Comparison of ENCODE assay signal across 8 cellular contexts in the genomic region with DNA sequence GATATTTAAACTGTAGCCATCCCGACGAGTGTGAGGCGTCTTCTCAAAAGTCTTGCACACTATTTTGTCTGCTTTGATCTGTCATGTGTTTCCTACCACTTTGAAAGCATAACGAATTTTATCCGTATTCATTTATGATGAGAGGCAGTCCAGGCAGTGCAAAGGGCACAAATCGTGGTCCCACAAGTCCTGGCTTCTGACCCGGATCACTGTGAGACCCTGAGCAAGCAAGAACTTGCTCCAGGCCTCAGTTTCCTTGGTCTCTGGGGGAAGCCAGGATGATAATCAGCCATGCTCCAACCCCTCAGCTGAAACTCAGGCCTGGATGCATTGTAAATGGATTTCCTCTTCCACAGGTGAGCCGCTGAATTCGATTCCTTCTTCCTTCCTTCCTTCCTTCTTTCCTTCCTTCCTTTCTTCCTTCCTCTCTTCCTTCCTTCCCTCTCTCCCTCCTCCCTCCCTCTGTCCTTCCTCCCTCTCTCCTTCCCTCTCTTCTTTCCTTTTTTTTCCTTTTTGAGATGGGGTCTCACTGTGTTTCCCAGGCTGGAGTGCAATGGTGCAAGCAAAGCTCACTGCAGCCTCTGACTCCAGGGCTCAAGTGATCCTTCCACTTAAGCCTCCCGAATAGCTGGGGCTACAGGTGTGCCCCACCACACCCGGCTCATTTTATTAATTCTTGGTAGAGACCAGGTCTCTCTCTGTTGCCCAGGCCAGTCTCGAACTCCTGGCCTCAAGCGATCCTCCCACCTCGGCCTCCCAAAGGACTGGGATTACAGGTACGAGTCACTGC. TPM values are rescaled to one million over a fixed set of nuclear protein-coding genes. Genes with fewer than 3 reads are reported as not detected.
DNase-seq lines count a peak whose midpoint lies in the region; ATAC-seq, FAIRE-seq and TF ChIP-seq lines count a peak whose summit lies in the region.

No MANE protein-coding gene starts in this region.

- H3K9me2 ChIP-seq in PC-3 (replicated peaks; ENCODE audit: low read length) = no peaks in the 10 kb centered on the region

- peak overlapping the region; percentile 77 for H3K4me2 ChIP-seq in BLaER1
- no peak overlapping the region for H3K4me2 ChIP-seq in PC-3 (ENCODE audit: low read length)

- H3K27me3 ChIP-seq in BLaER1 = no peaks in the 10 kb centered on the region
- H3K27me3 ChIP-seq in duodenal mucosa (ENCODE audit: control insufficient read depth in 1 of 2, insufficient read depth in 2 of 2, low read length in 2 of 2) = no peaks in the 10 kb centered on the region
- H3K27me3 ChIP-seq in neutrophil = no peaks in the 10 kb centered on the region
- no peaks in the 10 kb centered on the region for H3K27me3 ChIP-seq in PC-3 (ENCODE audit: low read length)

- ATAC-seq in esophagus mucosa (no peak), PC-3 (no peak)

- H3K4me3 ChIP-seq in BLaER1 (peak overlapping the region; percentile 61), duodenal mucosa (ENCODE audit: low read depth in 1 of 2, low read length in 2 of 2) (peak overlapping the region; percentile 70 to 72), neutrophil (ENCODE audit: low read depth in 1 of 2, low read length in 1 of 2) (peak overlapping the region; percentile 62 to 69), PC-3 (ENCODE audit: low read length) (no peak overlapping the region)

- CTCF ChIA-PET in PC-3 (lab: Charles Lee) = no interaction called here

- intact Hi-C loops in PC-3 (cut with micrococcal nuclease) = no loop called here

- H3K36me3 ChIP-seq in BLaER1 (no peaks in the 10 kb centered on the region), KOPT-K1 (ENCODE audit: insufficient read depth, low read length) (no peaks in the 10 kb centered on the region), duodenal mucosa (ENCODE audit: control insufficient read depth in 1 of 2, insufficient read depth in 2 of 2, low read length in 2 of 2) (no peaks in the 10 kb centered on the region), neutrophil (no peaks in the 10 kb centered on the region), PC-3 (ENCODE audit: low read depth, low read length) (no peaks in the 10 kb centered on the region)

- H3K9ac ChIP-seq in BLaER1 = peak overlapping the region; percentile 66; the same call in 1 of the 2 replicates
- H3K9ac ChIP-seq in duodenal mucosa (ENCODE audit: low read depth in 1 of 2, low read length in 2 of 2) = peak overlapping the region; percentile 62 to 81
- H3K9ac ChIP-seq in PC-3 (ENCODE audit: low read length) = no peak overlapping the region

- H4K20me1 ChIP-seq in BLaER1 (no peaks in the 10 kb centered on the region), PC-3 (ENCODE audit: low read length) (no peaks in the 10 kb centered on the region)

- no peaks in the 10 kb centered on the region for H3F3A ChIP-seq in PC-3 (ENCODE audit: low read length, unreplicated experiment)

- FAIRE-seq in GM12892 (lab: Jason Lieb, UNC) = no peak

- H3K27ac ChIP-seq in BLaER1 = peak overlapping the region; percentile 56
- peak overlapping the region; percentile 64 for H3K27ac ChIP-seq in KOPT-K1 (ENCODE audit: low read depth, low read length, poor library complexity, severe bottlenecking)
- H3K27ac ChIP-seq in duodenal mucosa (ENCODE audit: low read depth, low read length) = peak overlapping the region; percentile 73
- peak overlapping the region; percentile 90 for H3K27ac ChIP-seq in neutrophil
- no peak overlapping the region for H3K27ac ChIP-seq in PC-3 (ENCODE audit: low read length)

- TF ChIP-seq CTCF in neutrophil (IDR thresholded peaks at IDR 0.05) (no peak), PC-3 (conservative IDR thresholded peaks at IDR 0.05; ENCODE audit: low read depth, low read length) (no peak)

- DNase-seq in GM12892 (ENCODE audit: insufficient read length) (no peak), NCI-H146 treated with DMSO at 0.1 percent for 48 hours (lab: John Stamatoyannopoulos, UW; ENCODE audit: unreplicated experiment) (no peak), PC-3 (no peak)

- no peaks in the 10 kb centered on the region for H3K79me2 ChIP-seq in PC-3 (ENCODE audit: low read length)

- H2AFZ ChIP-seq in PC-3 (ENCODE audit: low read length) = no peak overlapping the region

- no TSS peak for BruUV-seq in PC-3 (replicated peaks; lab: Mats Ljungman, UMichigan)

- no peak for TF ChIP-seq POLR2A in GM12892 (IDR thresholded peaks at IDR 0.05; ENCODE audit: low read depth, low read length)

- H3K4me1 ChIP-seq in BLaER1 (peaks cover 26% of the 10 kb centered on the region), duodenal mucosa (ENCODE audit: control insufficient read depth in 1 of 2, insufficient read depth in 2 of 2, low read length in 2 of 2) (peaks cover 16 to 26% of the 10 kb centered on the region in 2 donors), neutrophil (ENCODE audit: control insufficient read depth in 1 of 2, insufficient read depth in 1 of 2, low read depth in 1 of 2, low read length in 1 of 2) (peaks cover 29 to 35% of the 10 kb centered on the region in 2 experiments), PC-3 (ENCODE audit: insufficient read depth, low read length) (0 out of 2 replicates have a peak, but pooled peaks cover 5% of the 10 kb centered on the region)

- POLR2A ChIA-PET in PC-3 (lab: Charles Lee; ENCODE audit: unreplicated experiment) = no interaction called here

- no peaks in the 10 kb centered on the region for H3K9me3 ChIP-seq in BLaER1
- H3K9me3 ChIP-seq in KOPT-K1 (ENCODE audit: insufficient read depth, low read length, poor library complexity, severe bottlenecking) = no peaks in the 10 kb centered on the region
- no peaks in the 10 kb centered on the region for H3K9me3 ChIP-seq in duodenal mucosa (ENCODE audit: control insufficient read depth in 1 of 2, low read length in 2 of 2)
- H3K9me3 ChIP-seq in neutrophil = no peaks in the 10 kb centered on the region
- H3K9me3 ChIP-seq in PC-3 (ENCODE audit: low read length) = no peaks in the 10 kb centered on the region

RNA-seq across cellular contexts. Expression of gene ZKSCAN1, which starts 18.4 kb away (rescaled TPM):
- polyA plus RNA-seq in GM12892 (2012; ENCODE audit: missing spikeins) = 21.8 TPM
- total RNA-seq in esophagus mucosa = 62.4 TPM
- 13.6 and 13.9 TPM in 2 replicates for total RNA-seq in PC-3 (2014; rRNA removed)

RNA-seq across cellular contexts. Expression of gene AZGP1, which starts 21.1 kb away (rescaled TPM):
- polyA plus RNA-seq in GM12892 (2012; ENCODE audit: missing spikeins) = not detected
- total RNA-seq in esophagus mucosa = 10.8 TPM
- total RNA-seq in PC-3 (2014; rRNA removed) = 0.18 TPM in 1 of 2 replicates, not detected in the other

RNA-seq across cellular contexts. Expression of gene ZSCAN21, which starts 52.6 kb away (rescaled TPM):
- 10.2 TPM for polyA plus RNA-seq in GM12892 (2012; ENCODE audit: missing spikeins)
- total RNA-seq in esophagus mucosa (3.7 TPM), PC-3 (2014; rRNA removed) (4.7 and 7.3 TPM in 2 replicates)

Comparison
In these comparisons a context has a peak if more than half of its experiments do, and no peak if none do; other contexts are left out.
1. RNA of gene AZGP1, which starts 21.1 kb away (total RNA-seq): 10.8 TPM in esophagus mucosa (single experiment); 0.18 TPM in PC-3; every median in the first group is over 10 times any median in the second.